ENCODE assay signal across 20 cellular contexts in genomic region chr2:32780961-32781360, GRCh38.
"Had no signal": no experiment of that assay in that cellular context is flagged by ENCODE, and none has a peak within 500 bp of the region (broad histone marks: within the 10 kb centered on the region; RNA-seq: fewer than 3 reads in every experiment).

No MANE protein-coding gene starts in this region.

- H3K4me3 ChIP-seq: coronary artery, gastroesophageal sphincter, lung, neural progenitor cell, ovary had no signal

- H3K9ac ChIP-seq: neural progenitor cell had no signal

- DNase-seq: effector CD4-positive, alpha-beta T cell; endodermal cell; foreskin fibroblast; glutamatergic neuron; immature natural killer cell; left colon; left ventricle myocardium superior; mesenchymal stem cell; midbrain; nucleus accumbens; ovary; right cardiac atrium; small intestine; stimulated activated CD4-positive, alpha-beta T cell treated with anti-CD3 and anti-CD28 coated beads, Interleukin-12 subunit alpha, Interleukin-12 subunit beta, amount 100 ng/mL, for 4 hours; stimulated activated naive CD4-positive, alpha-beta T cell treated with Interleukin-2 at 50 U/mL for 16 hours; trophoblast cell had no signal

- H3K4me2 ChIP-seq: neural progenitor cell had no signal

- H2AFZ ChIP-seq: neural progenitor cell had no signal

- H3K36me3 ChIP-seq: ovary had no signal

- H3K27me3 ChIP-seq: gastroesophageal sphincter, neural progenitor cell, ovary had no signal

- H3K4me1 ChIP-seq: gastroesophageal sphincter had no signal

- H3K27ac ChIP-seq: coronary artery, gastroesophageal sphincter, neural progenitor cell, ovary had no signal
